ENCODE assay signal across 11 cellular contexts in genomic region chr19:16456652-16457194, GRCh38. TPM values are rescaled to one million over a fixed set of nuclear protein-coding genes. Genes with fewer than 3 reads are reported as not detected.
DNase-seq lines count a peak whose midpoint lies in the region; ATAC-seq and TF ChIP-seq lines count a peak whose summit lies in the region.
"Had no signal": no experiment of that assay in that cellular context is flagged by ENCODE, and none has a peak within 500 bp of the region (broad histone marks: within the 10 kb centered on the region; RNA-seq: fewer than 3 reads in every experiment).

No MANE protein-coding gene starts in this region.

- intact Hi-C loops in activated CD8-positive, alpha-beta T cell treated with anti-CD3 and anti-CD28 coated beads for 36 hours (cut with micrococcal nuclease) = no loop called here
- intact Hi-C loops in head of caudate nucleus (cut with DNase I) = no loop called here

- peak overlapping the region; percentile 80 for H3K27ac Mint-ChIP-seq in activated T-cell treated with anti-CD3 and anti-CD28 coated beads, Interleukin-2, amount 50 U/mL, for 24 hours
- peak overlapping the region; percentile 28 for H3K27ac Mint-ChIP-seq in activated CD8-positive, alpha-beta T cell treated with anti-CD3 and anti-CD28 coated beads for 36 hours

- H3K9me3 Mint-ChIP-seq in activated T-cell treated with anti-CD3 and anti-CD28 coated beads, Interleukin-2, amount 50 U/mL, for 24 hours = no peaks in the 10 kb centered on the region
- H3K9me3 Mint-ChIP-seq in activated CD8-positive, alpha-beta T cell treated with anti-CD3 and anti-CD28 coated beads for 36 hours = no peaks in the 10 kb centered on the region

- peak overlapping the region; percentile 64 for H3K27ac ChIP-seq in temporal lobe (ENCODE audit: low read depth, low read length)

- TF ChIP-seq CTCF in activated CD8-positive, alpha-beta T cell treated with anti-CD3 and anti-CD28 coated beads for 36 hours (IDR thresholded peaks at IDR 0.05) = no peak
- no peak for TF ChIP-seq CTCF in kidney epithelial cell (IDR thresholded peaks at IDR 0.05; ENCODE audit: insufficient read depth, low read length, poor library complexity, severe bottlenecking)

- CTCF ChIA-PET in activated CD8-positive, alpha-beta T cell treated with anti-CD3 and anti-CD28 coated beads for 36 hours (lab: Charles Lee) = no interaction called here

- no peak overlapping the region for H3K4me3 Mint-ChIP-seq in activated T-cell treated with anti-CD3 and anti-CD28 coated beads, Interleukin-2, amount 50 U/mL, for 24 hours
- no peak overlapping the region for H3K4me3 Mint-ChIP-seq in activated CD8-positive, alpha-beta T cell treated with anti-CD3 and anti-CD28 coated beads for 36 hours

- DNase-seq in activated T-cell treated with anti-CD3 and anti-CD28 coated beads, Interleukin-2, amount 50 U/mL, for 24 hours = no peak
- DNase-seq in activated T-cell treated with anti-CD3 and anti-CD28 coated beads for 4 hours (no peak), kidney epithelial cell (ENCODE audit: low read depth) (no peak), head of caudate nucleus (no peak), KBM-7 (no peak)
- DNase-seq in activated CD8-positive, alpha-beta T cell treated with anti-CD3 and anti-CD28 coated beads for 36 hours = no peak
- DNase-seq: NCI-H1436 treated with DMSO at 0.1 percent for 48 hours; stimulated activated CD4-positive, alpha-beta T cell treated with anti-CD3 and anti-CD28 coated beads, Interleukin-2, amount 100 ng/mL, for 48 hours had no signal

- H3K27me3 ChIP-seq in kidney epithelial cell (ENCODE audit: control insufficient read depth, insufficient read depth, low read length) = no peaks in the 10 kb centered on the region

- H3K4me3 ChIP-seq in kidney epithelial cell (ENCODE audit: low read depth, low read length) = peak overlapping the region; percentile 4

- H3K36me3 ChIP-seq in kidney epithelial cell (ENCODE audit: control insufficient read depth, insufficient read depth, low read length) = no peaks in the 10 kb centered on the region

- in situ Hi-C loops in KBM-7 (cut with MboI; ENCODE audit: low pct_unique_long_range_greater_than_20kb, low sequenced_read_pairs) = no loop called here

- H3K27me3 Mint-ChIP-seq in activated T-cell treated with anti-CD3 and anti-CD28 coated beads, Interleukin-2, amount 50 U/mL, for 24 hours = no peaks in the 10 kb centered on the region
- H3K27me3 Mint-ChIP-seq in activated CD8-positive, alpha-beta T cell treated with anti-CD3 and anti-CD28 coated beads for 36 hours = no peaks in the 10 kb centered on the region

- peaks cover 4% of the 10 kb centered on the region for H3K36me3 Mint-ChIP-seq in activated T-cell treated with anti-CD3 and anti-CD28 coated beads, Interleukin-2, amount 50 U/mL, for 24 hours (ENCODE audit: low read depth)
- H3K36me3 Mint-ChIP-seq in activated CD8-positive, alpha-beta T cell treated with anti-CD3 and anti-CD28 coated beads for 36 hours (ENCODE audit: low read depth) = peaks cover 2% of the 10 kb centered on the region

- POLR2A ChIA-PET in activated CD8-positive, alpha-beta T cell treated with anti-CD3 and anti-CD28 coated beads for 36 hours (lab: Charles Lee) = no interaction called here

- H3K4me1 Mint-ChIP-seq in activated T-cell treated with anti-CD3 and anti-CD28 coated beads, Interleukin-2, amount 50 U/mL, for 24 hours (ENCODE audit: low read depth) = peaks cover 56% of the 10 kb centered on the region
- peaks cover 36% of the 10 kb centered on the region for H3K4me1 Mint-ChIP-seq in activated CD8-positive, alpha-beta T cell treated with anti-CD3 and anti-CD28 coated beads for 36 hours (ENCODE audit: low read depth)

- peak; percentile 24 for ATAC-seq in activated CD8-positive, alpha-beta T cell treated with anti-CD3 and anti-CD28 coated beads for 36 hours
- ATAC-seq in HG03097 (IDR thresholded peaks at IDR 0.05; ENCODE audit: low FRiP score, unreplicated experiment) = no peak

RNA-seq across cellular contexts. Expression of gene EPS15L1, which starts 15.0 kb away (rescaled TPM):
- total RNA-seq in activated CD8-positive, alpha-beta T cell treated with anti-CD3 and anti-CD28 coated beads for 36 hours = 10 to 100 TPM; 27.4 to 28.3 TPM
- total RNA-seq in kidney epithelial cell (11.1 and 16.0 TPM in 2 replicates), temporal lobe (16.2 TPM)

RNA-seq across cellular contexts. Expression of gene CALR3, which starts 39.2 kb away (rescaled TPM):
- total RNA-seq in activated CD8-positive, alpha-beta T cell treated with anti-CD3 and anti-CD28 coated beads for 36 hours = not detected
- total RNA-seq in kidney epithelial cell (not detected in 2 replicates), temporal lobe (not detected)
- total RNA-seq: T-helper 1 cell treated with Interleukin-12 subunit alpha and Interleukin-12 subunit beta and Interleukin-4 antibody, amounts not matched to agents 30 ng/mL and 1 ng/mL, for 36 hours had no signal

RNA-seq across cellular contexts. Expression of gene C19orf44, which starts 39.5 kb away (rescaled TPM):
- 1 to 10 TPM; 1.9 to 2.3 TPM for total RNA-seq in activated CD8-positive, alpha-beta T cell treated with anti-CD3 and anti-CD28 coated beads for 36 hours
- total RNA-seq in kidney epithelial cell = 2.5 and 2.7 TPM in 2 replicates
- total RNA-seq in temporal lobe = 4.4 TPM
